8 cellular contexts compared by ENCODE assay signal in genomic region chr1:32872189-32872898, GRCh38. TPM values are rescaled to one million over a fixed set of nuclear protein-coding genes. Genes with fewer than 3 reads are reported as not detected.
DNase-seq lines count a peak whose midpoint lies in the region; ATAC-seq, FAIRE-seq and TF ChIP-seq lines count a peak whose summit lies in the region.

No MANE protein-coding gene starts in this region.

- no peak overlapping the region for H2AK5ac ChIP-seq in H1 (ENCODE audit: low read depth, low read length)

- POLR2A ChIA-PET in HEK293 (lab: Yijun Ruan, JAX) (interaction anchor here (0.6 kb wide), 2 partner anchors 57 to 100 kb away, joined by 4 read pairs; no protein-coding TSS in a partner anchor), H1 (lab: Charles Lee; ENCODE audit: partially characterized antibody) (interaction anchor here (0.6 to 3.0 kb wide), 8 partner anchors 9 to 196 kb away, joined by 3 to 10 read pairs (median 4); partner anchors contain the start of genes S100PBP and YARS1)
- POLR2A ChIA-PET in activated CD8-positive, alpha-beta T cell treated with anti-CD3 and anti-CD28 coated beads for 36 hours (lab: Charles Lee): interaction anchor here (1.2 kb wide), 1 partner anchor 15 kb away, joined by 3 read pairs; no protein-coding TSS in a partner anchor

- peaks cover 8% of the 10 kb centered on the region for H3K4me1 Mint-ChIP-seq in activated CD8-positive, alpha-beta T cell treated with anti-CD3 and anti-CD28 coated beads for 36 hours (ENCODE audit: low read depth)
- peaks cover 45% of the 10 kb centered on the region for H3K4me1 Mint-ChIP-seq in mesothelial cell of epicardium

- H3K27ac Mint-ChIP-seq in activated CD8-positive, alpha-beta T cell treated with anti-CD3 and anti-CD28 coated beads for 36 hours: no peak overlapping the region
- peak overlapping the region; percentile 80 for H3K27ac Mint-ChIP-seq in mesothelial cell of epicardium

- no peaks in the 10 kb centered on the region for H3K36me3 ChIP-seq in BE2C
- H3K36me3 ChIP-seq in HEK293 (ENCODE audit: control insufficient read depth in 2 of 2, insufficient read depth in 1 of 2, low read length in 2 of 2): peaks cover 0 to 11% of the 10 kb centered on the region in 2 experiments; a peak in 1 of 3 replicates
- no peaks in the 10 kb centered on the region; a peak in 1 of 8 replicates for H3K36me3 ChIP-seq in H1 (ENCODE audit: control insufficient read depth in 2 of 4, insufficient read depth in 4 of 4, low read length in 3 of 4)

- ATAC-seq in activated CD8-positive, alpha-beta T cell treated with anti-CD3 and anti-CD28 coated beads for 36 hours: peak; percentile 76
- no peak for ATAC-seq in GM18909 (IDR thresholded peaks at IDR 0.05; ENCODE audit: poor library complexity, unreplicated experiment)

- H3K4ac ChIP-seq in H1 (replicated peaks; ENCODE audit: insufficient read length, low read depth, low read length): no peak overlapping the region

- peak; percentile 75 to 84 for TF ChIP-seq RAD21 in H1 (IDR thresholded peaks at IDR 0.05 in 1 of 2, conservative IDR thresholded peaks at IDR 0.05 in 1 of 2; ENCODE audit: low read depth in 2 of 2, low read length in 2 of 2)

- no peak overlapping the region for H3K56ac ChIP-seq in H1 (replicated peaks; ENCODE audit: insufficient read length, low read depth, low read length)

- H4K20me1 ChIP-seq in H1 (replicated peaks in 1 of 2; ENCODE audit: control insufficient read depth in 1 of 2, insufficient read depth in 2 of 2, low read length in 2 of 2): peaks cover 0 to 2% of the 10 kb centered on the region in 2 experiments

- H3K4me1 ChIP-seq in BE2C: no peaks in the 10 kb centered on the region
- no peaks in the 10 kb centered on the region; the same call in 1 of the 2 replicates for H3K4me1 ChIP-seq in HEK293 (ENCODE audit: control insufficient read depth, insufficient read depth, low read length)
- peaks cover 6 to 36% (median 23%) of the 10 kb centered on the region in 4 experiments for H3K4me1 ChIP-seq in H1 (replicated peaks in 1 of 4; ENCODE audit: control insufficient read depth in 3 of 4, insufficient read depth in 4 of 4, low read length in 3 of 4)

- H2BK5ac ChIP-seq in H1 (ENCODE audit: low read depth, low read length): no peak overlapping the region

- H3K4me3 ChIP-seq in BE2C (ENCODE audit: low read depth, low read length) (peak overlapping the region; percentile 62), HEK293 (ENCODE audit: low read depth, low read length) (no peak overlapping the region), H1 (ENCODE audit: extremely low read depth in 1 of 4, insufficient read depth in 2 of 4, low read depth in 3 of 4, low read length in 4 of 4) (peak overlapping the region in 2 of 4 experiments; percentile 3 to 6; a peak in 1 of 8 replicates)

- no peaks in the 10 kb centered on the region for H3K79me1 ChIP-seq in H1 (ENCODE audit: low read depth, low read length)

- peak overlapping the region; percentile 57; the same call in 1 of the 2 replicates for H3K18ac ChIP-seq in H1 (ENCODE audit: extremely low read depth, low read length)

- intact Hi-C loops in activated CD8-positive, alpha-beta T cell treated with anti-CD3 and anti-CD28 coated beads for 36 hours (cut with micrococcal nuclease): loop anchor here (5.0 kb wide), 1 partner anchor 160 kb away; no protein-coding TSS in a partner anchor

- no peak overlapping the region for H2BK120ac ChIP-seq in H1 (replicated peaks; ENCODE audit: low read depth, low read length)

- no peak overlapping the region for H2BK20ac ChIP-seq in H1 (ENCODE audit: low read length)

- no peaks in the 10 kb centered on the region for H3K9me3 Mint-ChIP-seq in activated CD8-positive, alpha-beta T cell treated with anti-CD3 and anti-CD28 coated beads for 36 hours
- H3K9me3 Mint-ChIP-seq in mesothelial cell of epicardium: no peaks in the 10 kb centered on the region

- peak overlapping the region; percentile 60; the same call in 1 of the 2 replicates for H2BK12ac ChIP-seq in H1 (ENCODE audit: low read depth, low read length)

- H3K9me3 ChIP-seq in BE2C (no peaks in the 10 kb centered on the region), HEK293 (ENCODE audit: control insufficient read depth, insufficient read depth, low read depth, low read length) (no peaks in the 10 kb centered on the region), H1 (ENCODE audit: insufficient read depth in 2 of 2, low read depth in 1 of 2, low read length in 1 of 2) (no peaks in the 10 kb centered on the region)

- H4K5ac ChIP-seq in H1 (ENCODE audit: insufficient read length, low read depth, low read length): no peak overlapping the region

- H3K79me2 ChIP-seq in H1 (ENCODE audit: control insufficient read depth in 1 of 2, insufficient read depth in 2 of 2, low read length in 2 of 2): no peaks in the 10 kb centered on the region

- 36% methylated on average over 8 of the region's 14 CpGs; no CpG with 5 or more reads in 1 of the 2 experiments for WGBS in H1 (ENCODE audit: extremely low coverage in 1 of 2, insufficient coverage in 1 of 2, insufficient read length in 1 of 2, insufficient replicate concordance in 2 of 2, low coverage in 1 of 2, low lambda C conversion rate in 2 of 2, missing lambda C conversion rate in 1 of 2), 2 experiments

- no peak overlapping the region for H2AFZ ChIP-seq in H1 (ENCODE audit: low read length)

- H3K4me3 Mint-ChIP-seq in activated CD8-positive, alpha-beta T cell treated with anti-CD3 and anti-CD28 coated beads for 36 hours: no peak overlapping the region
- peak overlapping the region; percentile 84 for H3K4me3 Mint-ChIP-seq in mesothelial cell of epicardium

- peaks cover 43% of the 10 kb centered on the region for H3K27me3 Mint-ChIP-seq in activated CD8-positive, alpha-beta T cell treated with anti-CD3 and anti-CD28 coated beads for 36 hours
- peaks cover 8% of the 10 kb centered on the region for H3K27me3 Mint-ChIP-seq in mesothelial cell of epicardium (ENCODE audit: low read depth)

- H3K14ac ChIP-seq in H1 (ENCODE audit: insufficient read length): no peak overlapping the region

- H3K27ac ChIP-seq in HEK293 (ENCODE audit: extremely low read depth, low read depth, low read length): no peak overlapping the region
- H3K27ac ChIP-seq in H1 (ENCODE audit: low read depth, low read length): no peak overlapping the region

- DNase-seq in BE2C: peak; percentile 84
- peak; percentile 68 for DNase-seq in NCI-H748 treated with DMSO at 0.1 percent for 48 hours (lab: John Stamatoyannopoulos, UW)
- peak; percentile 81 for DNase-seq in activated CD8-positive, alpha-beta T cell treated with anti-CD3 and anti-CD28 coated beads for 36 hours
- DNase-seq in H1 (ENCODE audit: low read depth in 1 of 2, low spot score in 2 of 2): peak; percentile 77 to 98
- DNase-seq in mesothelial cell of epicardium (ENCODE audit: low spot score in 2 of 2, unreplicated experiment in 2 of 2): peak; percentile 74 to 92
- DNase-seq in stimulated activated CD8-positive, alpha-beta memory T cell treated with anti-CD3 and anti-CD28 coated beads, Interleukin-4, amount 100 ng/mL, for 4 hours (ENCODE audit: low read depth in 2 of 2, low spot score in 1 of 2): peak; percentile 27 to 51

- H3K23me2 ChIP-seq in H1 (ENCODE audit: low read depth, low read length): peaks cover 6% of the 10 kb centered on the region; the same call in 1 of the 2 replicates

- CTCF ChIA-PET in HEK293 (lab: Yijun Ruan, JAX): interaction anchor here (0.6 to 5.1 kb wide), 26 partner anchors 8 to 538 kb away, joined by 3 to 50 read pairs (median 4); partner anchors contain the start of genes HPCA, RNF19B, S100PBP and YARS1
- CTCF ChIA-PET in activated CD8-positive, alpha-beta T cell treated with anti-CD3 and anti-CD28 coated beads for 36 hours (lab: Charles Lee): interaction anchor here (0.7 to 3.4 kb wide), 29 partner anchors 8 to 248 kb away, joined by 3 to 47 read pairs (median 4); partner anchors contain the start of genes AZIN2, HPCA, RNF19B and SYNC
- CTCF ChIA-PET in H1 (lab: Charles Lee; ENCODE audit: partially characterized antibody): interaction anchor here (0.6 to 19.0 kb wide), 29 partner anchors 9 to 1897 kb away, joined by 3 to 382 read pairs (median 4); partner anchors contain the start of gene HPCA

- H4K8ac ChIP-seq in H1 (ENCODE audit: extremely low read depth, insufficient read depth, low read length): no peak overlapping the region

- H3K36me3 Mint-ChIP-seq in activated CD8-positive, alpha-beta T cell treated with anti-CD3 and anti-CD28 coated beads for 36 hours (ENCODE audit: low read depth): no peaks in the 10 kb centered on the region
- H3K36me3 Mint-ChIP-seq in mesothelial cell of epicardium: peaks cover 9% of the 10 kb centered on the region

- TF ChIP-seq CTCF in BE2C (IDR thresholded peaks at IDR 0.05; ENCODE audit: low read depth, low read length) (peak; percentile 70), HEK293 (tag by site-specific recombination; IDR thresholded peaks at IDR 0.05) (peak; percentile 74; the same call in 1 of the 2 replicates), H1 (IDR thresholded peaks at IDR 0.05; ENCODE audit: control extremely low read depth in 1 of 3, insufficient read depth in 1 of 3, low read depth in 1 of 3, low read length in 3 of 3) (peak; percentile 76 to 90 (median 79)), mesothelial cell of epicardium (IDR thresholded peaks at IDR 0.05; ENCODE audit: unreplicated experiment) (peak; percentile 72)
- peak; percentile 92 for TF ChIP-seq CTCF in activated CD8-positive, alpha-beta T cell treated with anti-CD3 and anti-CD28 coated beads for 36 hours (IDR thresholded peaks at IDR 0.05)

- H3K4me2 ChIP-seq in H1 (ENCODE audit: insufficient read depth in 1 of 2, low read depth in 2 of 2, low read length in 2 of 2): peak overlapping the region; percentile 55 to 57; a peak in 3 of 4 replicates

- H4K91ac ChIP-seq in H1 (replicated peaks; ENCODE audit: insufficient read length, low read length): no peak overlapping the region

- no peak overlapping the region for H2BK15ac ChIP-seq in H1 (ENCODE audit: low read length)

- TF ChIP-seq POLR2A in H1 (IDR thresholded peaks at IDR 0.05; ENCODE audit: control extremely low read depth in 1 of 2, low read depth in 2 of 2, low read length in 2 of 2): no peak

- no peak overlapping the region for H3K23ac ChIP-seq in H1 (ENCODE audit: insufficient read length)

- no peaks in the 10 kb centered on the region for H3K27me3 ChIP-seq in BE2C
- peaks cover 6 to 35% (median 28%) of the 10 kb centered on the region in 4 experiments for H3K27me3 ChIP-seq in H1 (replicated peaks in 1 of 4; ENCODE audit: control insufficient read depth in 3 of 4, extremely low read depth in 1 of 4, insufficient read depth in 3 of 4, low read length in 3 of 4)

- FAIRE-seq in H1 (lab: Jason Lieb, UNC): peak; percentile 79

- peak in 1 of 2 experiments; percentile 23; a peak in 1 of 3 replicates for TF ChIP-seq EP300 in H1 (IDR thresholded peaks at IDR 0.05; ENCODE audit: borderline replicate concordance in 1 of 2, low read depth in 2 of 2, low read length in 2 of 2)

- H3K9ac ChIP-seq in H1 (replicated peaks in 1 of 4; ENCODE audit: extremely low read depth in 1 of 4, low read depth in 3 of 4, low read length in 3 of 4): no peak overlapping the region

RNA-seq across cellular contexts. Expression of gene FNDC5, which starts 1.6 kb away (rescaled TPM):
- 26.4 TPM for polyA plus RNA-seq in BE2C (2012; ENCODE audit: insufficient read depth, insufficient read length, low read depth)
- not detected for total RNA-seq in activated CD8-positive, alpha-beta T cell treated with anti-CD3 and anti-CD28 coated beads for 36 hours
- total RNA-seq in H1 (2021; fragmentation: NEBNext Ultra II Directional; extraction: Animal tissue kit (Norgen Biotek cat#: 25700)): 0.94 and 2.0 TPM in 2 replicates
- polyA plus RNA-seq in H1 (2011; rRNA removed): 1.8 and 3.2 TPM in 2 replicates
- 3.3 TPM for polyA plus RNA-seq in H1 (2011; cell fraction: cytosol; rRNA removed)
- 6.4 TPM for polyA plus RNA-seq in H1 (2011; cell fraction: nucleus; rRNA removed)
- 2.3 to 4.0 TPM (median 3.0 TPM) in 4 replicates for polyA plus RNA-seq in H1 (2012, experiment 1 of 2)
- polyA plus RNA-seq in H1 (2012, experiment 2 of 2): 1.0 TPM
- 3.2 TPM for polyA plus RNA-seq in H1 (2013, experiment 1 of 2)
- 2.1 TPM for polyA plus RNA-seq in H1 (2013, experiment 2 of 2)
- 1.9 and 2.2 TPM in 2 replicates for polyA minus RNA-seq in H1 (2011; rRNA and poly(A)+ RNA removed)
- polyA minus RNA-seq in H1 (2011; cell fraction: cytosol; rRNA and poly(A)+ RNA removed): not detected
- 1.3 TPM for polyA minus RNA-seq in H1 (2011; cell fraction: nucleus; rRNA and poly(A)+ RNA removed)
- 162 to 165 TPM (median 164 TPM) in 3 replicates for total RNA-seq in mesothelial cell of epicardium

RNA-seq across cellular contexts. Expression of gene HPCA, which starts 13.9 kb away (rescaled TPM):
- polyA plus RNA-seq in BE2C (2012; ENCODE audit: insufficient read depth, insufficient read length, low read depth): 0.57 TPM
- total RNA-seq in activated CD8-positive, alpha-beta T cell treated with anti-CD3 and anti-CD28 coated beads for 36 hours: under 1 TPM; 0.49 to 0.61 TPM
- total RNA-seq in H1 (2021; fragmentation: NEBNext Ultra II Directional; extraction: Animal tissue kit (Norgen Biotek cat#: 25700)): 0.84 and 1.4 TPM in 2 replicates
- polyA plus RNA-seq in H1 (2011; rRNA removed): 0.70 and 0.78 TPM in 2 replicates
- 0.70 TPM for polyA plus RNA-seq in H1 (2011; cell fraction: cytosol; rRNA removed)
- polyA plus RNA-seq in H1 (2011; cell fraction: nucleus; rRNA removed): 4.6 TPM
- 1.2 to 2.0 TPM (median 1.4 TPM) in 4 replicates for polyA plus RNA-seq in H1 (2012, experiment 1 of 2)
- polyA plus RNA-seq in H1 (2012, experiment 2 of 2): 3.1 TPM
- 2.2 TPM for polyA plus RNA-seq in H1 (2013, experiment 1 of 2)
- 2.9 TPM for polyA plus RNA-seq in H1 (2013, experiment 2 of 2)
- polyA minus RNA-seq in H1 (2011; rRNA and poly(A)+ RNA removed): 0.49 and 0.60 TPM in 2 replicates
- not detected for polyA minus RNA-seq in H1 (2011; cell fraction: cytosol; rRNA and poly(A)+ RNA removed)
- polyA minus RNA-seq in H1 (2011; cell fraction: nucleus; rRNA and poly(A)+ RNA removed): 3.9 TPM
- total RNA-seq in mesothelial cell of epicardium: 2.3 to 2.9 TPM (median 2.9 TPM) in 3 replicates

RNA-seq across cellular contexts. Expression of gene TMEM54, which starts 28.8 kb away (rescaled TPM):
- not detected for polyA plus RNA-seq in BE2C (2012; ENCODE audit: insufficient read depth, insufficient read length, low read depth)
- 1 to 10 TPM; 1.3 to 1.9 TPM for total RNA-seq in activated CD8-positive, alpha-beta T cell treated with anti-CD3 and anti-CD28 coated beads for 36 hours
- 7.3 and 9.5 TPM in 2 replicates for total RNA-seq in H1 (2021; fragmentation: NEBNext Ultra II Directional; extraction: Animal tissue kit (Norgen Biotek cat#: 25700))
- 58.7 and 85.7 TPM in 2 replicates for polyA plus RNA-seq in H1 (2011; rRNA removed)
- 45.9 TPM for polyA plus RNA-seq in H1 (2011; cell fraction: cytosol; rRNA removed)
- 40.0 TPM for polyA plus RNA-seq in H1 (2011; cell fraction: nucleus; rRNA removed)
- 8.6 to 23.6 TPM (median 17.8 TPM) in 4 replicates for polyA plus RNA-seq in H1 (2012, experiment 1 of 2)
- polyA plus RNA-seq in H1 (2012, experiment 2 of 2): 19.8 TPM
- 8.6 TPM for polyA plus RNA-seq in H1 (2013, experiment 1 of 2)
- 9.0 TPM for polyA plus RNA-seq in H1 (2013, experiment 2 of 2)
- 9.8 TPM in 2 replicates for polyA minus RNA-seq in H1 (2011; rRNA and poly(A)+ RNA removed)
- polyA minus RNA-seq in H1 (2011; cell fraction: cytosol; rRNA and poly(A)+ RNA removed): 10.6 TPM
- 6.2 TPM for polyA minus RNA-seq in H1 (2011; cell fraction: nucleus; rRNA and poly(A)+ RNA removed)
- 46.5 to 49.0 TPM (median 47.7 TPM) in 3 replicates for total RNA-seq in mesothelial cell of epicardium

RNA-seq across cellular contexts. Expression of gene S100PBP, which starts 54.9 kb away (rescaled TPM):
- polyA plus RNA-seq in BE2C (2012; ENCODE audit: insufficient read depth, insufficient read length, low read depth): 18.9 TPM
- 10 to 100 TPM; 25.7 to 27.3 TPM for total RNA-seq in activated CD8-positive, alpha-beta T cell treated with anti-CD3 and anti-CD28 coated beads for 36 hours
- total RNA-seq in H1 (2021; fragmentation: NEBNext Ultra II Directional; extraction: Animal tissue kit (Norgen Biotek cat#: 25700)): 65.7 and 68.3 TPM in 2 replicates
- 22.4 and 43.8 TPM in 2 replicates for polyA plus RNA-seq in H1 (2011; rRNA removed)
- polyA plus RNA-seq in H1 (2011; cell fraction: cytosol; rRNA removed): 46.4 TPM
- 33.6 TPM for polyA plus RNA-seq in H1 (2011; cell fraction: nucleus; rRNA removed)
- polyA plus RNA-seq in H1 (2012, experiment 1 of 2): 32.9 to 54.0 TPM (median 40.1 TPM) in 4 replicates
- polyA plus RNA-seq in H1 (2012, experiment 2 of 2): 5.2 TPM
- polyA plus RNA-seq in H1 (2013, experiment 1 of 2): 23.7 TPM
- polyA plus RNA-seq in H1 (2013, experiment 2 of 2): 20.8 TPM
- polyA minus RNA-seq in H1 (2011; rRNA and poly(A)+ RNA removed): 52.7 and 60.1 TPM in 2 replicates
- polyA minus RNA-seq in H1 (2011; cell fraction: cytosol; rRNA and poly(A)+ RNA removed): 42.5 TPM
- polyA minus RNA-seq in H1 (2011; cell fraction: nucleus; rRNA and poly(A)+ RNA removed): 53.5 TPM
- 61.8 to 66.8 TPM (median 62.1 TPM) in 3 replicates for total RNA-seq in mesothelial cell of epicardium

RNA-seq across cellular contexts. Expression of gene YARS1, which starts 55.2 kb away (rescaled TPM):
- 252 TPM for polyA plus RNA-seq in BE2C (2012; ENCODE audit: insufficient read depth, insufficient read length, low read depth)
- total RNA-seq in activated CD8-positive, alpha-beta T cell treated with anti-CD3 and anti-CD28 coated beads for 36 hours: 100 to 1,000 TPM; 231 to 238 TPM
- 226 and 230 TPM in 2 replicates for total RNA-seq in H1 (2021; fragmentation: NEBNext Ultra II Directional; extraction: Animal tissue kit (Norgen Biotek cat#: 25700))
- 47.1 and 55.6 TPM in 2 replicates for polyA plus RNA-seq in H1 (2011; rRNA removed)
- 88.6 TPM for polyA plus RNA-seq in H1 (2011; cell fraction: cytosol; rRNA removed)
- polyA plus RNA-seq in H1 (2011; cell fraction: nucleus; rRNA removed): 95.0 TPM
- 158 to 225 TPM (median 175 TPM) in 4 replicates for polyA plus RNA-seq in H1 (2012, experiment 1 of 2)
- polyA plus RNA-seq in H1 (2012, experiment 2 of 2): 92.7 TPM
- polyA plus RNA-seq in H1 (2013, experiment 1 of 2): 125 TPM
- 123 TPM for polyA plus RNA-seq in H1 (2013, experiment 2 of 2)
- 131 and 147 TPM in 2 replicates for polyA minus RNA-seq in H1 (2011; rRNA and poly(A)+ RNA removed)
- polyA minus RNA-seq in H1 (2011; cell fraction: cytosol; rRNA and poly(A)+ RNA removed): 73.1 TPM
- polyA minus RNA-seq in H1 (2011; cell fraction: nucleus; rRNA and poly(A)+ RNA removed): 73.2 TPM
- total RNA-seq in mesothelial cell of epicardium: 101 to 105 TPM (median 101 TPM) in 3 replicates

Comparison
In these comparisons a context has a peak if more than half of its experiments do, and no peak if none do; other contexts are left out.
1. RNA of gene FNDC5, which starts 1.6 kb away (total RNA-seq): 162 to 165 TPM in mesothelial cell of epicardium; 0.94 to 2.0 TPM in H1 and not detected in activated CD8-positive, alpha-beta T cell treated with anti-CD3 and anti-CD28 coated beads for 36 hours; every median in the first group is over 10 times any median in the second.
2. Peak in every context shown above with its lines, with median percentiles within 50 percentile points of each other: DNase-seq and CTCF ChIP-seq.